12 cellular contexts compared by ENCODE assay signal in the genomic region with DNA sequence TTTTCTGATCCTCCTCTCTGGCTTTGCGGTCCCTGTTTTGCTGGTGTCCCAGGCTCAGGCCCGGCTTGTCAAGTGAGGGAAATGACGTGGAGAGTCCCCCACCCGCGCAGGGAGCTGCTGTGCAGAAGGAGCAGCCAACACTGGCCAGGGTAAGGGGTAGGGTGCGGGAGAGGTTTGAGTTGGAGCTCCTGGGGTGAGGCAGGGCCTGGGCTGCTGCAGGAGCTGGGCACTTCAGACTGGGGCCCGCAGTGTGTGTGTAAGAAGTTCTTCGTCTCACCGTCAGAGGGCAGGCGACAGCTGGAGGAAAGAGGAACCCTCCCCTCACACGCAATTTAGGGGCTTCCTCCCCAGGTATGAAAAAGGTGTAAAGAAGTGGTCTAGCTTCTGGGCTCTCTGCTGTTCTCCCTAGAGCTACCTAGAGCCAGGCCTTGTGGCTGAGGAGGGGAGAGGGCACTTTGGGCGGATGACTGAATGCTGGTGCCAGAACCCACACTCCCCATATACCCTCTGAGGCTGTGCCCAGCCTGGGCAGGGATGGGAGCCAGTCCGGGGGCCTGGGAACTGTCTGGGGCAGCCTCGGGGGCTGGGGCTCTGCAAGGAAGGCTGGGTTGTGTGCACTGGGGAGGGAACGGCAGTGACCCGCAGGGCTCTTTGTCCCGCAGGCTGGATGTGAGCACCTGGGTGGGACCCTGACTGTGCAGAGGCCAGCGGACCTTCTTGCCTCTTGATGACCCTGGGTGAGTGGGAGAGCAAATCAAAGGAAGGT. TPM values are rescaled to one million over a fixed set of nuclear protein-coding genes. Genes with fewer than 3 reads are reported as not detected.
DNase-seq lines count a peak whose midpoint lies in the region; ATAC-seq lines count a peak whose summit lies in the region.
"Had no signal": no experiment of that assay in that cellular context is flagged by ENCODE, and none has a peak within 500 bp of the region (broad histone marks: within the 10 kb centered on the region; RNA-seq: fewer than 3 reads in every experiment).

No MANE protein-coding gene starts in this region.

- WGBS in GM23248 (ENCODE audit: low coverage in 1 of 2, low lambda C conversion rate in 2 of 2, missing lambda C conversion rate in 2 of 2), 2 experiments = 42% methylated on average over 18 of the region's 18 CpGs

- H3K4me2 ChIP-seq in GM23248 (ENCODE audit: unreplicated experiment) = no peak overlapping the region

- ATAC-seq in GM19351 (IDR thresholded peaks at IDR 0.05; ENCODE audit: unreplicated experiment) = peak; percentile 63
- ATAC-seq in stimulated activated naive B cell treated with anti-CD40 and anti-IgM and Interleukin-4, amounts not matched to agents 10 μg/mL and 1 μg/mL and 100 μg/mL, for 72 hours (replicated peaks) = peak; percentile 29 to 37
- ATAC-seq: pancreas, T-helper 17 cell had no signal

- H3K4me1 Mint-ChIP-seq in stimulated activated naive B cell treated with anti-CD40 and anti-IgM and Interleukin-4, amounts not matched to agents 10 μg/mL and 1 μg/mL and 100 μg/mL, for 72 hours = no peaks in the 10 kb centered on the region
- H3K4me1 Mint-ChIP-seq: T-helper 17 cell had no signal

- peaks cover 0 to 3% of the 10 kb centered on the region in 2 donors for H3K9me3 Mint-ChIP-seq in stimulated activated naive B cell treated with anti-CD40 and anti-IgM and Interleukin-4, amounts not matched to agents 10 μg/mL and 1 μg/mL and 100 μg/mL, for 72 hours

- no peaks in the 10 kb centered on the region for H4K20me1 ChIP-seq in GM23248 (ENCODE audit: insufficient read depth)

- H3F3A ChIP-seq in GM23248 (ENCODE audit: insufficient read depth) = no peaks in the 10 kb centered on the region

- H3K9me2 ChIP-seq in GM23248 (ENCODE audit: insufficient read depth) = no peaks in the 10 kb centered on the region

- peaks cover 4% of the 10 kb centered on the region; the same call in 1 of the 2 replicates for H3K27me3 ChIP-seq in GM23248 (replicated peaks; ENCODE audit: insufficient read depth)
- H3K27me3 ChIP-seq: pancreas had no signal

- H2AFZ ChIP-seq in GM23248 = no peak overlapping the region

- in situ Hi-C loops in GM23248 (cut with MboI) = no loop called here

- H3K36me3 ChIP-seq in GM23248 (ENCODE audit: low read depth) = no peaks in the 10 kb centered on the region
- H3K36me3 ChIP-seq: pancreas, suprapubic skin had no signal

- no peak overlapping the region for H3K27ac ChIP-seq in GM23248
- H3K27ac ChIP-seq: pancreas, suprapubic skin had no signal

- no peaks in the 10 kb centered on the region for H3K9me3 ChIP-seq in iPS-18c (ENCODE audit: control insufficient read depth, insufficient read depth, low read length)
- H3K9me3 ChIP-seq in GM23248 (ENCODE audit: low read depth) = no peaks in the 10 kb centered on the region
- H3K9me3 ChIP-seq: pancreas, suprapubic skin had no signal

- peaks cover 4 to 17% of the 10 kb centered on the region in 2 donors for H3K27me3 Mint-ChIP-seq in stimulated activated naive B cell treated with anti-CD40 and anti-IgM and Interleukin-4, amounts not matched to agents 10 μg/mL and 1 μg/mL and 100 μg/mL, for 72 hours

- no peaks in the 10 kb centered on the region for H3K79me2 ChIP-seq in GM23248 (ENCODE audit: insufficient read depth)

- H3K9ac ChIP-seq in GM23248 = no peak overlapping the region

- H3K4me3 Mint-ChIP-seq in stimulated activated naive B cell treated with anti-CD40 and anti-IgM and Interleukin-4, amounts not matched to agents 10 μg/mL and 1 μg/mL and 100 μg/mL, for 72 hours = no peak overlapping the region
- H3K4me3 Mint-ChIP-seq: T-helper 17 cell had no signal

- H3K27ac Mint-ChIP-seq in stimulated activated naive B cell treated with anti-CD40 and anti-IgM and Interleukin-4, amounts not matched to agents 10 μg/mL and 1 μg/mL and 100 μg/mL, for 72 hours = no peak overlapping the region
- H3K27ac Mint-ChIP-seq: T-helper 17 cell had no signal

- H3K4me3 ChIP-seq in iPS-18c (ENCODE audit: insufficient read depth, low read depth, low read length) = peak overlapping the region; percentile 31; the same call in 1 of the 2 replicates
- no peak overlapping the region for H3K4me3 ChIP-seq in GM23248
- H3K4me3 ChIP-seq: pancreas, suprapubic skin had no signal

- no peaks in the 10 kb centered on the region for H3K36me3 Mint-ChIP-seq in stimulated activated naive B cell treated with anti-CD40 and anti-IgM and Interleukin-4, amounts not matched to agents 10 μg/mL and 1 μg/mL and 100 μg/mL, for 72 hours

- H3K4me1 ChIP-seq in GM23248 (ENCODE audit: insufficient read depth) = no peaks in the 10 kb centered on the region
- H3K4me1 ChIP-seq: pancreas, suprapubic skin had no signal

- DNase-seq in RPMI8226 (peak; percentile 21), T-helper 9 cell (no peak), GM23248 (no peak)
- no peak for DNase-seq in stimulated activated naive B cell treated with anti-CD40 and anti-IgM and Interleukin-4, amounts not matched to agents 10 μg/mL and 1 μg/mL and 100 μg/mL, for 72 hours
- DNase-seq in stimulated activated naive CD4-positive, alpha-beta T cell treated with Interleukin-2 at 50 U/mL for 16 hours (lab: John Stamatoyannopoulos, UW) = no peak
- DNase-seq: NCI-H1436 treated with DMSO at 0.1 percent for 48 hours; stimulated activated CD4-positive, alpha-beta T cell treated with anti-CD3 and anti-CD28 coated beads, Interleukin-4, amount 100 ng/mL, for 4 hours; T-helper 17 cell had no signal

RNA-seq across cellular contexts. Expression of gene CELF4, which starts 11.8 kb away (rescaled TPM):
- total RNA-seq in GM23248 (2014; rRNA removed; shearing (Covaris generic)) = not detected in 2 replicates
- 0.24 TPM in 1 of 2 replicates, not detected in the other for polyA plus RNA-seq in GM23248 (2016; fragmentation: Nextera tagmentation; extraction: Ambion mirVana)
- total RNA-seq: suprapubic skin, T-helper 17 cell had no signal
